ENCODE assay signal across 9 cellular contexts in the genomic region with DNA sequence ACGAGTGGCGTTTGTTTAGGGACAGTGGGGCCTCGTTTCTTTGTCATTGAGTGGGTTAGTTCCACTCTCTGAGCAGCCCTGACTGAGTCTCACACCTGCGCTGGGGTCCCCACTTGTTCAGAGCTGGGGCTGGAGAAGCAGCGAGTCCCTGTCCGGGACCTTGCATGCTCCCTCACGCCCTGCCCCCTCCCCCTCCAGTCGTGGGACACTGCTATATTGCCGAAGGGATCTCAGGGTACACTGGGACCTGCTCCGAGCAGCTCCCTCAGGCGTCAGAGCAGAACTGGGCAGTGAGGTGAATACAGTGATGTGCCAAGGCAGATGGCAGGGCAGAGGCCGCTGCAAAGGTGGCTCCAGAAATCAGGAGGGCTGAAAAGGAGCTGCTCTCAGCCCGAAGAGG. TPM values are rescaled to one million over a fixed set of nuclear protein-coding genes. Genes with fewer than 3 reads are reported as not detected.
A peak's percentile ranks its signal among the peaks of the same experiment; 100 is the strongest.
DNase-seq lines count a peak whose midpoint lies in the region; ATAC-seq and TF ChIP-seq lines count a peak whose summit lies in the region.
"Had no signal": no experiment of that assay in that cellular context is flagged by ENCODE, and none has a peak within 500 bp of the region (broad histone marks: within the 10 kb centered on the region; RNA-seq: fewer than 3 reads in every experiment).

No MANE protein-coding gene starts in this region.

- no peak overlapping the region for H3K4me3 ChIP-seq in SU-DHL-6 (ENCODE audit: insufficient read depth, low read length, poor library complexity, severe bottlenecking)
- H3K4me3 ChIP-seq: left lung had no signal

- H3K36me3 ChIP-seq in SU-DHL-6 (ENCODE audit: low read length): no peaks in the 10 kb centered on the region
- H3K36me3 ChIP-seq: left lung had no signal

- H4K91ac ChIP-seq in H9 (ENCODE audit: insufficient read length, low read depth, low read length): no peak overlapping the region

- H3K27ac Mint-ChIP-seq in H9: no peak overlapping the region
- peak overlapping the region; percentile 73 to 86 (median 74) for H3K27ac Mint-ChIP-seq in nephron

- H2BK20ac ChIP-seq in H9 (ENCODE audit: low read depth, low read length, poor library complexity, severe bottlenecking): no peak overlapping the region

- H3K4me2 ChIP-seq in H9 (ENCODE audit: insufficient read depth, insufficient read length, low read length) (no peak overlapping the region), SU-DHL-6 (ENCODE audit: low read depth, low read length, poor library complexity, severe bottlenecking) (peak overlapping the region; percentile 55)

- H3K9me2 ChIP-seq in SU-DHL-6 (replicated peaks; ENCODE audit: insufficient read depth, low read length): no peaks in the 10 kb centered on the region

- no peak overlapping the region for H2BK12ac ChIP-seq in H9 (ENCODE audit: insufficient read length, low read depth, low read length)

- H3K4ac ChIP-seq in H9 (ENCODE audit: low read depth, low read length): no peak overlapping the region

- H3K36me3 Mint-ChIP-seq in H9 (ENCODE audit: insufficient read depth in 1 of 3, low read depth in 3 of 3): no peaks in the 10 kb centered on the region
- H3K36me3 Mint-ChIP-seq in nephron (ENCODE audit: low read depth): no peaks in the 10 kb centered on the region

- no peak overlapping the region for H2BK5ac ChIP-seq in H9 (ENCODE audit: insufficient read length, low read length)

- no peaks in the 10 kb centered on the region for H3K79me1 ChIP-seq in H9 (ENCODE audit: insufficient read depth, low read depth, low read length, poor library complexity, severe bottlenecking)

- no peaks in the 10 kb centered on the region for H4K20me1 ChIP-seq in H9 (ENCODE audit: control insufficient read depth, insufficient read depth, insufficient read length)
- H4K20me1 ChIP-seq in SU-DHL-6 (ENCODE audit: low read depth, low read length): no peaks in the 10 kb centered on the region

- ATAC-seq in GM18861 (IDR thresholded peaks at IDR 0.05; ENCODE audit: unreplicated experiment): peak; percentile 2

- H3K9ac ChIP-seq in H9 (ENCODE audit: extremely low read depth, insufficient read length, low read length) (no peak overlapping the region), SU-DHL-6 (ENCODE audit: low read length) (peak overlapping the region; percentile 19)

- H2AFZ ChIP-seq in H9 (ENCODE audit: low read length): no peak overlapping the region
- no peak overlapping the region for H2AFZ ChIP-seq in SU-DHL-6 (ENCODE audit: low read depth, low read length, severe bottlenecking)

- no peak overlapping the region for H3K4me3 Mint-ChIP-seq in H9
- H3K4me3 Mint-ChIP-seq in nephron: no peak overlapping the region

- no peaks in the 10 kb centered on the region for H3K27me3 ChIP-seq in H9 (ENCODE audit: insufficient read depth, low read length)
- H3K27me3 ChIP-seq in SU-DHL-6 (ENCODE audit: low read length): no peaks in the 10 kb centered on the region
- H3K27me3 ChIP-seq: left lung had no signal

- H3K56ac ChIP-seq in H9 (ENCODE audit: insufficient read length, low read depth, low read length): no peak overlapping the region

- DNase-seq in H9 (peak; percentile 21), AML-193 (lab: John Stamatoyannopoulos, UW) (no peak), SHP77 (lab: John Stamatoyannopoulos, UW) (no peak), NCI-H69 (lab: John Stamatoyannopoulos, UW) (no peak), occipital lobe (lab: John Stamatoyannopoulos, UW) (no peak)

- H3K27ac ChIP-seq in H9 (ENCODE audit: insufficient read length, low read depth, low read length): no peak overlapping the region
- peak overlapping the region; percentile 96 for H3K27ac ChIP-seq in SU-DHL-6 (ENCODE audit: low read depth, low read length)

- H4K5ac ChIP-seq in H9 (ENCODE audit: insufficient read length, low read depth, low read length): no peak overlapping the region

- no peak overlapping the region for H2BK15ac ChIP-seq in H9 (ENCODE audit: low read depth, low read length)

- no peak overlapping the region for H2AK5ac ChIP-seq in H9 (ENCODE audit: insufficient read length, low read length)

- no peaks in the 10 kb centered on the region for H3K79me2 ChIP-seq in H9 (ENCODE audit: insufficient read depth, low read length)
- no peaks in the 10 kb centered on the region for H3K79me2 ChIP-seq in SU-DHL-6 (ENCODE audit: insufficient read depth, low read length)

- H3K27me3 Mint-ChIP-seq in H9 (ENCODE audit: low read depth) (no peaks in the 10 kb centered on the region; the same call in 1 of the 2 replicates), nephron (ENCODE audit: low read depth) (peaks cover 15% of the 10 kb centered on the region)

- WGBS in H9 (ENCODE audit: extremely low coverage, insufficient read length, low lambda C conversion rate): no CpG with 5 or more reads among the region's 13 CpGs

- no peaks in the 10 kb centered on the region for H3K9me3 ChIP-seq in H9 (ENCODE audit: control insufficient read depth, low read depth, low read length)
- H3K9me3 ChIP-seq in SU-DHL-6 (ENCODE audit: insufficient read depth, low read length): no peaks in the 10 kb centered on the region
- H3K9me3 ChIP-seq: left lung had no signal

- no peak overlapping the region for H3K23ac ChIP-seq in H9 (ENCODE audit: insufficient read length, low read depth, low read length)

- peaks cover 12 to 20% of the 10 kb centered on the region in 2 experiments for H3K4me1 Mint-ChIP-seq in H9
- peaks cover 64% of the 10 kb centered on the region for H3K4me1 Mint-ChIP-seq in nephron

- no peak overlapping the region for H3K14ac ChIP-seq in H9 (ENCODE audit: insufficient read depth, low read length)

- TF ChIP-seq CTCF in H9 (conservative IDR thresholded peaks at IDR 0.05) (no peak), SU-DHL-6 (IDR thresholded peaks at IDR 0.05; ENCODE audit: insufficient read depth, low read length, poor library complexity, severe bottlenecking) (no peak), nephron (IDR thresholded peaks at IDR 0.05; ENCODE audit: unreplicated experiment in 3 of 3) (no peak)

- peaks cover 43% of the 10 kb centered on the region for H3F3A ChIP-seq in SU-DHL-6 (ENCODE audit: insufficient read depth)

- H3T11ph ChIP-seq in H9 (ENCODE audit: low read length): no peak overlapping the region

- no peak overlapping the region for H4K8ac ChIP-seq in H9 (replicated peaks; ENCODE audit: insufficient read length, low read depth, low read length)

- H2BK120ac ChIP-seq in H9 (ENCODE audit: low read depth, low read length, poor library complexity, severe bottlenecking): no peak overlapping the region

- no peak overlapping the region for H3K18ac ChIP-seq in H9 (ENCODE audit: insufficient read length, low read depth, low read length)

- H3K23me2 ChIP-seq in H9 (ENCODE audit: insufficient read length, low read depth, low read length, poor library complexity, severe bottlenecking): no peaks in the 10 kb centered on the region

- no peaks in the 10 kb centered on the region for H3K9me3 Mint-ChIP-seq in H9
- H3K9me3 Mint-ChIP-seq in nephron: no peaks in the 10 kb centered on the region

- no peaks in the 10 kb centered on the region for H3K4me1 ChIP-seq in H9 (ENCODE audit: insufficient read depth, low read length)

RNA-seq across cellular contexts. Expression of a gene that starts 59.9 kb away (rescaled TPM):
- total RNA-seq in H9 (2021): 30.6 and 33.4 TPM in 2 replicates
- 47.9 TPM for total RNA-seq in occipital lobe

Comparison
In these comparisons a context has a peak if more than half of its experiments do, and no peak if none do; other contexts are left out.
1. H3K27ac Mint-ChIP-seq: peak in nephron (3 of 3); none in H9 (0 of 3).